Comparison of ENCODE assay signal across 18 cellular contexts in genomic region chr17:64991726-64992125, GRCh38.
"Had no signal": no experiment of that assay in that cellular context is flagged by ENCODE, and none has a peak within 500 bp of the region (broad histone marks: within the 10 kb centered on the region; RNA-seq: fewer than 3 reads in every experiment).

No MANE protein-coding gene starts in this region.

- ATAC-seq: body of pancreas; naive thymus-derived CD4-positive, alpha-beta T cell had no signal

- H3K27ac Mint-ChIP-seq: activated naive CD4-positive, alpha-beta T cell treated with anti-CD3 and anti-CD28 coated beads, Interleukin-2, amount 10 ng/mL, durations not matched to agents 7 days and 5 days; naive thymus-derived CD4-positive, alpha-beta T cell had no signal

- H3K27me3 ChIP-seq: body of pancreas, cardiac muscle cell, sigmoid colon, tibial nerve, uterus had no signal

- H3K36me3 ChIP-seq: cardiac muscle cell, sigmoid colon, uterus had no signal

- H3K27ac ChIP-seq: body of pancreas, cardiac muscle cell, tibial nerve, uterus had no signal

- H3K4me3 Mint-ChIP-seq: activated naive CD4-positive, alpha-beta T cell treated with anti-CD3 and anti-CD28 coated beads, Interleukin-2, amount 10 ng/mL, durations not matched to agents 7 days and 5 days; naive thymus-derived CD4-positive, alpha-beta T cell had no signal

- DNase-seq: activated CD4-positive, alpha-beta T cell treated with anti-CD3 and anti-CD28 coated beads for 4 hours; activated CD4-positive, CD25-positive, alpha-beta regulatory T cell; activated CD8-positive, alpha-beta memory T cell treated with anti-CD3 and anti-CD28 coated beads, Interleukin-2, amount 50 U/mL, for 48 hours; activated effector memory CD4-positive, alpha-beta T cell treated with anti-CD3 and anti-CD28 coated beads, Interleukin-2, amount 50 U/mL, for 16 hours; activated naive CD4-positive, alpha-beta T cell treated with anti-CD3 and anti-CD28 coated beads, Interleukin-2, amount 10 ng/mL, durations not matched to agents 7 days and 5 days; body of pancreas; cortex of kidney; erythroblast; naive thymus-derived CD4-positive, alpha-beta T cell; retina; stimulated activated CD4-positive, alpha-beta T cell treated with anti-CD3 and anti-CD28 coated beads, Interleukin-4, amount 100 ng/mL, for 1 hour; substantia nigra; uterus had no signal

- H3K27me3 Mint-ChIP-seq: naive thymus-derived CD4-positive, alpha-beta T cell; stimulated activated naive CD8-positive, alpha-beta T cell treated with anti-CD3 and anti-CD28 coated beads, Interleukin-15, Interleukin-2, amounts not matched to agents 100 ng/mL and 50 ng/mL, for 24 hours had no signal

- H3K9me3 ChIP-seq: body of pancreas, sigmoid colon, tibial nerve, uterus had no signal

- H3K4me3 ChIP-seq: body of pancreas, cardiac muscle cell, lung, sigmoid colon, tibial nerve, uterus had no signal

- H3K9me3 Mint-ChIP-seq: activated naive CD4-positive, alpha-beta T cell treated with anti-CD3 and anti-CD28 coated beads, Interleukin-2, amount 10 ng/mL, durations not matched to agents 7 days and 5 days; naive thymus-derived CD4-positive, alpha-beta T cell; stimulated activated naive CD8-positive, alpha-beta T cell treated with anti-CD3 and anti-CD28 coated beads, Interleukin-15, Interleukin-2, amounts not matched to agents 100 ng/mL and 50 ng/mL, for 24 hours had no signal

- H3K36me3 Mint-ChIP-seq: activated naive CD4-positive, alpha-beta T cell treated with anti-CD3 and anti-CD28 coated beads, Interleukin-2, amount 10 ng/mL, durations not matched to agents 7 days and 5 days had no signal

- H3K4me1 ChIP-seq: tibial nerve, uterus had no signal
